In the genomic region with DNA sequence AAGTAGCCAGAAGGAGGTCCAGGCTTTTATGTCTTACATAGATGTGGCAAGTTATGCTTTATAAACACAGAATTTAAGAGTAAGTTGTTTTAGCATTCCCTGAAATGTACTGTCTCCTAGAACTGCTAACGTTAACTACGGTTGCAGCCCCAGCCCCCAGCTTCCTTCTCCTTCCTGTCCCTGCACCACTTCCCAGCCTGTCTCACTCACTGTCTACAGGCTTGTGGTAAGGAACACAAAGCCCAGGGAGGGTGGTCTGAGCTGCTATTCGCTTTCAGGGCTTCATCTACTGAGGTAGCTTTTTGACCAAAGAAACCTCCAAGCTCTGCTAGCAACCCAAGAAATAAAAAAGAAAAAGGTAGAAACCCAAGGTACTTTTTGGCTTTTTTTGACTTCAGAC, we compare ENCODE assay signal across 18 cellular contexts. TPM values are rescaled to one million over a fixed set of nuclear protein-coding genes. Genes with fewer than 3 reads are reported as not detected.
DNase-seq lines count a peak whose midpoint lies in the region; FAIRE-seq and TF ChIP-seq lines count a peak whose summit lies in the region.
"Had no signal": no experiment of that assay in that cellular context is flagged by ENCODE, and none has a peak within 500 bp of the region (broad histone marks: within the 10 kb centered on the region; RNA-seq: fewer than 3 reads in every experiment).

No MANE protein-coding gene starts in this region.

- H3F3A ChIP-seq in neural progenitor cell (ENCODE audit: low read depth): no peaks in the 10 kb centered on the region

- H3K27me3 ChIP-seq in BLaER1 (no peaks in the 10 kb centered on the region), neural progenitor cell (no peaks in the 10 kb centered on the region), adrenal gland (peaks cover 3% of the 10 kb centered on the region)
- H3K27me3 ChIP-seq in effector memory CD4-positive, alpha-beta T cell (replicated peaks; ENCODE audit: control insufficient read depth, insufficient read depth, low read length, poor library complexity, severe bottlenecking): no peaks in the 10 kb centered on the region
- H3K27me3 ChIP-seq: BE2C had no signal

- no peaks in the 10 kb centered on the region for H3K27me3 Mint-ChIP-seq in neural progenitor cell (ENCODE audit: insufficient read depth, low read depth)
- H3K27me3 Mint-ChIP-seq: IgD-negative memory B cell had no signal

- H3K79me2 ChIP-seq in neural progenitor cell (ENCODE audit: low read depth): no peaks in the 10 kb centered on the region

- peaks cover 9% of the 10 kb centered on the region for H3K4me1 ChIP-seq in BLaER1
- H3K4me1 ChIP-seq in neural progenitor cell: peaks cover 4% of the 10 kb centered on the region
- H3K4me1 ChIP-seq in adrenal gland (replicated peaks in 1 of 2): no peaks in the 10 kb centered on the region
- H3K4me1 ChIP-seq in effector memory CD4-positive, alpha-beta T cell (ENCODE audit: control insufficient read depth, insufficient read depth, low read length, poor library complexity, severe bottlenecking): no peaks in the 10 kb centered on the region
- H3K4me1 ChIP-seq: BE2C, HAP-1 had no signal

- no peak overlapping the region for H3K27ac Mint-ChIP-seq in neural progenitor cell
- H3K27ac Mint-ChIP-seq: CD14-positive monocyte; CD4-positive, alpha-beta memory T cell; IgD-negative memory B cell had no signal

- H3K4me2 ChIP-seq in BLaER1 (peak overlapping the region; percentile 42), neural progenitor cell (no peak overlapping the region)

- no peaks in the 10 kb centered on the region for H4K20me1 ChIP-seq in BLaER1
- no peaks in the 10 kb centered on the region for H4K20me1 ChIP-seq in neural progenitor cell (ENCODE audit: low read depth)

- no peaks in the 10 kb centered on the region for H3K9me3 Mint-ChIP-seq in neural progenitor cell

- WGBS in adrenal gland, 4 donors: 31 to 55% (median 34%) methylated on average over 3 of the region's 3 CpGs

- no peaks in the 10 kb centered on the region for H3K36me3 Mint-ChIP-seq in neural progenitor cell
- H3K36me3 Mint-ChIP-seq: CD14-positive monocyte; CD4-positive, alpha-beta memory T cell; IgD-negative memory B cell had no signal

- no peak for FAIRE-seq in H54 (lab: Jason Lieb, UNC)
- FAIRE-seq: GM12878, H1, HepG2 had no signal

- no peak for TF ChIP-seq CTCF in neural progenitor cell (IDR thresholded peaks at IDR 0.05)
- TF ChIP-seq CTCF in adrenal gland (IDR thresholded peaks at IDR 0.05): no peak

- TF ChIP-seq POLR2A in adrenal gland (IDR thresholded peaks at IDR 0.05) (no peak), H54 (IDR thresholded peaks at IDR 0.05; ENCODE audit: low read depth, low read length) (no peak)

- H3K27ac ChIP-seq in BLaER1 (no peak overlapping the region), SK-N-MC (0 out of 2 replicates have a peak overlapping the region, but pooled peaks have one; percentile 8), neural progenitor cell (no peak overlapping the region), adrenal gland (no peak overlapping the region)
- H3K27ac ChIP-seq in effector memory CD4-positive, alpha-beta T cell (ENCODE audit: insufficient read depth, low read length, poor library complexity, severe bottlenecking): no peak overlapping the region

- intact Hi-C loops in adrenal gland (cut with DNase I): no loop called here

- no peak overlapping the region for H3K4me3 Mint-ChIP-seq in neural progenitor cell
- H3K4me3 Mint-ChIP-seq: CD14-positive monocyte; CD4-positive, alpha-beta memory T cell; IgD-negative memory B cell had no signal

- H3K4me1 Mint-ChIP-seq in neural progenitor cell: peaks cover 7% of the 10 kb centered on the region
- H3K4me1 Mint-ChIP-seq: CD14-positive monocyte; CD4-positive, alpha-beta memory T cell; IgD-negative memory B cell had no signal

- H3K36me3 ChIP-seq in BLaER1 (no peaks in the 10 kb centered on the region), SK-N-MC (ENCODE audit: insufficient read depth, low read length) (no peaks in the 10 kb centered on the region), neural progenitor cell (no peaks in the 10 kb centered on the region), adrenal gland (replicated peaks in 1 of 2) (no peaks in the 10 kb centered on the region)
- no peaks in the 10 kb centered on the region for H3K36me3 ChIP-seq in effector memory CD4-positive, alpha-beta T cell (ENCODE audit: control insufficient read depth, insufficient read depth, low read length)
- H3K36me3 ChIP-seq: BE2C, HAP-1 had no signal

- peak overlapping the region; percentile 80 for H2AFZ ChIP-seq in neural progenitor cell (replicated peaks)

- H3K4me3 ChIP-seq in BLaER1 (no peak overlapping the region), SK-N-MC (peak overlapping the region; percentile 28; the same call in 1 of the 2 replicates), neural progenitor cell (no peak overlapping the region), adrenal gland (no peak overlapping the region)
- no peak overlapping the region for H3K4me3 ChIP-seq in Jurkat, Clone E6-1 (ENCODE audit: low read length)
- no peak overlapping the region for H3K4me3 ChIP-seq in effector memory CD4-positive, alpha-beta T cell (ENCODE audit: insufficient read depth, low read depth, low read length, poor library complexity, severe bottlenecking)
- H3K4me3 ChIP-seq: GM12878, HAP-1 had no signal

- no peaks in the 10 kb centered on the region for H3K9me3 ChIP-seq in BLaER1
- no peaks in the 10 kb centered on the region for H3K9me3 ChIP-seq in SK-N-MC (ENCODE audit: low read depth, low read length)
- no peaks in the 10 kb centered on the region for H3K9me3 ChIP-seq in neural progenitor cell (ENCODE audit: low read depth)
- no peaks in the 10 kb centered on the region for H3K9me3 ChIP-seq in adrenal gland (replicated peaks in 1 of 3)
- no peaks in the 10 kb centered on the region for H3K9me3 ChIP-seq in effector memory CD4-positive, alpha-beta T cell (ENCODE audit: control insufficient read depth, low read length)
- H3K9me3 ChIP-seq: BE2C, HAP-1 had no signal

- no peak overlapping the region for H3K9ac ChIP-seq in BLaER1
- H3K9ac ChIP-seq in SK-N-MC (ENCODE audit: insufficient read length): no peak overlapping the region
- no peak overlapping the region for H3K9ac ChIP-seq in neural progenitor cell

- peak; percentile 5 for DNase-seq in Jurkat, Clone E6-1 (ENCODE audit: low read depth, low spot score)
- no peak for DNase-seq in SK-N-MC (ENCODE audit: low read depth, low spot score)
- peak; percentile 31 for DNase-seq in neural progenitor cell (ENCODE audit: low spot score)
- DNase-seq in adrenal gland: no peak
- no peak for DNase-seq in H54 (ENCODE audit: insufficient read length, low spot score)
- DNase-seq in effector memory CD4-positive, alpha-beta T cell: no peak
- DNase-seq: ACHN; BE2C; CD4-positive, alpha-beta memory T cell; DMS79 treated with DMSO at 0.1 percent for 48 hours had no signal

RNA-seq across cellular contexts. Expression of a gene that starts 35.9 kb away (rescaled TPM):
- polyA plus RNA-seq in Jurkat, Clone E6-1 (2012; ENCODE audit: insufficient read depth, insufficient read length): not detected
- 0.07 TPM in 1 of 2 replicates, not detected in the other for total RNA-seq in neural progenitor cell (ENCODE audit: low replicate concordance)
- total RNA-seq in adrenal gland: 10 to 100 TPM in 3 of 8 donors, 1 to 10 TPM in 2, under 1 TPM in 3; 0.32 to 47.6 (median 2.2) TPM
- polyA plus RNA-seq in adrenal gland: 10 to 100 TPM in 2 of 3 donors, 1 to 10 TPM in 1; 7.5 to 36.7 (median 15.0) TPM
- total RNA-seq: A172; CD4-positive, alpha-beta memory T cell; GM12878; HepG2 had no signal
- polyA plus RNA-seq: CD14-positive monocyte; CD4-positive, alpha-beta memory T cell; GM12878; HepG2; IgD-negative memory B cell had no signal

Comparison
In these comparisons a context has a peak if more than half of its experiments do, and no peak if none do; other contexts are left out.
1. DNase-seq: peak in Jurkat, Clone E6-1 (single experiment) and neural progenitor cell (single experiment); none in SK-N-MC (single experiment), adrenal gland (0 of 7), H54 (single experiment) and effector memory CD4-positive, alpha-beta T cell (0 of 3).